ENCODE assay signal across 9 cellular contexts in the genomic region with DNA sequence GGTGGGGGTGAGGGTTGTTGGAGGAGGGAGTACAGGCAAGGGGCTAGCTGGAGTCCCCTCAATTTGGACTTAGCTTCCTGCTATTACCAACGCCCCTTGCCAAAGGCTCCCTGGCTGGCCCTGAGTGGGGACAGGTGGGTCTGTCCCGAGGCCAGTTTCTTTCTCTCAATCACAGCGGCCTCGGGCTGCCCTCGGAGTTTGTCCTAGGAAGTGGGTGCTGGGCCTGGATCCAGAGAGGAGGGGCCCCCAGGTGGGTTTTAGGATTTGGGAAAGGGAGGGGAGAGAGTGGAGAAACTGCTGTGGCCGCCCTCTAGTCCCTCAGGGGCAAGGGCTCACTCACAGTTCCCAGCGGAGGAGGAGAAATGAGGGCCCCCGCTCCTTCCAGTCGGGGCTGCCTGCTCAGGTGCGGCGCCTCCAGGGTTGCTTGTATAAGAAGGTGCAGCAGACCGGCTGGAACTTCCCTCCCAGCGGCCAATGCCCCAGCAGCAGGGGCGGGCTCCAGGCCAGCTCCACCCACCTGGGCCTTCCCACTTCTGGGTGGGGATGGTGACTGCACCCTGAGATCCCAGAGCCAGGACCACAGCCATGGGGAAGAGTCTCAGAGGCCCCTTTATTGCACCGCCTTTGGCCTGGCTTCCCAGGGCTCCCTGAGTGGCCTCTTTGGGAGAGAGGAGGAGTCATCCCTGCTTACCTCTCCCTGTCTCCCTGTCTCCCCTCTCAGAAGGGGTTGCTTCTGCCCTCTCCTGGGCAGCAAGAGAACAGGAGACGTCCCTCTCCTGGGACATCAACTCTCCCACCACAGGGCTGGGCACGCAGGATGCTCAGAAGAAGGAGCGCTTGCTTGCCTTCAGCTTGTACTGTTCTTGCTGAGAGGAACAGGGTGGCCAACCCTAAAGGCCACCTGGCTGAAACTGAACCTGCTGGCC.
DNase-seq lines count a peak whose midpoint lies in the region; ATAC-seq, FAIRE-seq and TF ChIP-seq lines count a peak whose summit lies in the region.
"Had no signal": no experiment of that assay in that cellular context is flagged by ENCODE, and none has a peak within 500 bp of the region (broad histone marks: within the 10 kb centered on the region; RNA-seq: fewer than 3 reads in every experiment).

No MANE protein-coding gene starts in this region.

- no peaks in the 10 kb centered on the region for H3K9me3 ChIP-seq in keratinocyte (ENCODE audit: control insufficient read depth, low read depth, low read length)

- peaks cover 15% of the 10 kb centered on the region for H3K4me1 ChIP-seq in keratinocyte (ENCODE audit: control insufficient read depth, extremely low read depth, insufficient read depth, low read length)

- peak overlapping the region; percentile 35 for H2AFZ ChIP-seq in keratinocyte (ENCODE audit: control insufficient read depth, low read length)

- peak overlapping the region; percentile 77 for H3K4me2 ChIP-seq in keratinocyte (ENCODE audit: control insufficient read depth, extremely low read depth, insufficient read depth, low read depth, low read length)

- no peaks in the 10 kb centered on the region for H3K9me1 ChIP-seq in keratinocyte (ENCODE audit: control insufficient read depth, extremely low read depth, insufficient read depth, low read length)

- H3K36me3 Mint-ChIP-seq in WTC11: peaks cover 4% of the 10 kb centered on the region; the same call in 1 of the 2 replicates

- peaks cover 4% of the 10 kb centered on the region for H3K9me3 Mint-ChIP-seq in WTC11
- H3K9me3 Mint-ChIP-seq: activated naive CD8-positive, alpha-beta T cell treated with anti-CD3 and anti-CD28 coated beads, Interleukin-2, amount 10 ng/mL, durations not matched to agents 7 days and 5 days had no signal

- peaks cover 7% of the 10 kb centered on the region for H3K27me3 ChIP-seq in keratinocyte (ENCODE audit: control insufficient read depth, extremely low read depth, insufficient read depth, low read length)

- H3K27me3 Mint-ChIP-seq in WTC11 (ENCODE audit: low read depth): peaks cover 47% of the 10 kb centered on the region

- H3K36me3 ChIP-seq in keratinocyte (ENCODE audit: control insufficient read depth in 2 of 2, extremely low read depth in 1 of 2, insufficient read depth in 2 of 2, low read length in 2 of 2): peaks cover 0 to 8% of the 10 kb centered on the region in 2 experiments

- H3K27ac Mint-ChIP-seq in WTC11: no peak overlapping the region

- peak overlapping the region; percentile 69 for H3K9ac ChIP-seq in keratinocyte (ENCODE audit: control insufficient read depth, extremely low read depth, insufficient read depth, low read length)

- FAIRE-seq in keratinocyte (lab: Jason Lieb, UNC): peak; percentile 77

- no peaks in the 10 kb centered on the region for H4K20me1 ChIP-seq in keratinocyte (ENCODE audit: control insufficient read depth, extremely low read depth, insufficient read depth, low read length)

- H3K4me3 ChIP-seq in keratinocyte (ENCODE audit: control insufficient read depth in 2 of 3, extremely low read depth in 1 of 3, insufficient read depth in 2 of 3, low read depth in 1 of 3, low read length in 3 of 3): peak overlapping the region; percentile 26 to 68 (median 62)

- dilution Hi-C loops in keratinocyte (cut with MboI; ENCODE audit: extremely low pct_ligation_motif_present, low sequenced_read_pairs): no loop called here

- peaks cover 19% of the 10 kb centered on the region for H3K4me1 Mint-ChIP-seq in WTC11

- H3K79me2 ChIP-seq in keratinocyte (ENCODE audit: control insufficient read depth, insufficient read depth, low read length): peaks cover 10% of the 10 kb centered on the region

- H3K27ac ChIP-seq in keratinocyte (ENCODE audit: control insufficient read depth, insufficient read depth, low read length): peak overlapping the region; percentile 30

- TF ChIP-seq CTCF in WTC11 (IDR thresholded peaks at IDR 0.05): peak; percentile 48; the same call in 1 of the 2 replicates
- peak; percentile 63 to 73 (median 71) for TF ChIP-seq CTCF in keratinocyte (optimal IDR thresholded peaks at IDR 0.05 in 1 of 3, IDR thresholded peaks at IDR 0.05 in 1 of 3, conservative IDR thresholded peaks at IDR 0.05 in 1 of 3; ENCODE audit: extremely low read depth in 1 of 3, insufficient read depth in 2 of 3, low read length in 3 of 3)

- CTCF ChIA-PET in WTC11 (lab: Charles Lee): interaction anchor here (0.5 to 2.0 kb wide), 23 partner anchors 7 to 471 kb away, joined by 3 to 15 read pairs (median 3); partner anchors contain the start of genes CEP95, DDX5 and LRRC37A3

- H3K4me3 Mint-ChIP-seq in WTC11: peak overlapping the region; percentile 77
- H3K4me3 Mint-ChIP-seq: activated naive CD8-positive, alpha-beta T cell treated with anti-CD3 and anti-CD28 coated beads, Interleukin-2, amount 10 ng/mL, durations not matched to agents 7 days and 5 days had no signal

- ATAC-seq in WTC11: peak; percentile 78
- no peak for ATAC-seq in HG03571 (IDR thresholded peaks at IDR 0.05; ENCODE audit: unreplicated experiment)

- POLR2A ChIA-PET in WTC11 (lab: Charles Lee): interaction anchor here (1.0 kb wide), 1 partner anchor 327 kb away, joined by 3 read pairs; no protein-coding TSS in a partner anchor

- DNase-seq in SKM-1 treated with dmso at 0.1 percent for 144 hours (lab: John Stamatoyannopoulos, UW; ENCODE audit: unreplicated experiment): peak; percentile 13
- DNase-seq in SKM-1 (lab: John Stamatoyannopoulos, UW; ENCODE audit: unreplicated experiment): no peak
- peak; percentile 72 for DNase-seq in NCI-H1105 (lab: John Stamatoyannopoulos, UW)
- peak; percentile 88 for DNase-seq in WTC11 (ENCODE audit: low spot score)
- DNase-seq in keratinocyte (ENCODE audit: low read depth, low spot score): no peak
- no peak for DNase-seq in amniotic stem cell (lab: John Stamatoyannopoulos, UW)
- DNase-seq in NOMO-1 treated with DMSO at 0.1 percent for 48 hours (lab: John Stamatoyannopoulos, UW; ENCODE audit: unreplicated experiment): no peak
- DNase-seq: activated naive CD8-positive, alpha-beta T cell treated with anti-CD3 and anti-CD28 coated beads, Interleukin-2, amount 10 ng/mL, durations not matched to agents 7 days and 5 days had no signal

TF ChIP-seq in WTC11, 78 proteins besides CTCF, POLR2A, EP300 and RAD21 (continues in another document):
- TF ChIP-seq ZNF671 (CRISPR knock-in tag; IDR thresholded peaks at IDR 0.05) (no peak), SP1 (CRISPR knock-in tag; conservative IDR thresholded peaks at IDR 0.05) (peak; percentile 82), JUN (CRISPR knock-in tag; IDR thresholded peaks at IDR 0.05) (no peak), HMGXB4 (CRISPR knock-in tag; IDR thresholded peaks at IDR 0.05) (0 out of 2 replicates have a peak, but pooled peaks have one; percentile 63), ZNF532 (CRISPR knock-in tag; IDR thresholded peaks at IDR 0.05; ENCODE audit: borderline replicate concordance) (no peak), SMAD4 (CRISPR knock-in tag; IDR thresholded peaks at IDR 0.05) (no peak), ATF1 (CRISPR knock-in tag; IDR thresholded peaks at IDR 0.05) (no peak), NFE2L1 (CRISPR knock-in tag; IDR thresholded peaks at IDR 0.05) (no peak)
- TF ChIP-seq, protein P1, sequence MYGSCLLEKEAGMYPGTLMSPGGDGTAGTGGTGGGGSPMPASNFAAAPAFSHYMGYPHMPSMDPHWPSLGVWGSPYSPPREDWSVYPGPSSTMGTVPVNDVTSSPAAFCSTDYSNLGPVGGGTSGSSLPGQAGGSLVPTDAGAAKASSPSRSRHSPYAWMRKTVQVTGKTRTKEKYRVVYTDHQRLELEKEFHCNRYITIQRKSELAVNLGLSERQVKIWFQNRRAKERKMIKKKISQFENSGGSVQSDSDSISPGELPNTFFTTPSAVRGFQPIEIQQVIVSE (CRISPR knock-in tag; IDR thresholded peaks at IDR 0.05; ENCODE audit: borderline replicate concordance): no peak

Comparison
In these comparisons a context has a peak if more than half of its experiments do, and no peak if none do; other contexts are left out.
1. DNase-seq: peak in SKM-1 treated with dmso at 0.1 percent for 144 hours (single experiment), NCI-H1105 (single experiment) and WTC11 (single experiment); none in SKM-1 (single experiment), keratinocyte (single experiment), amniotic stem cell (single experiment) and NOMO-1 treated with DMSO at 0.1 percent for 48 hours (single experiment).